ENCODE assay signal across 1 cellular context in genomic region chr1:52659356-52659755, GRCh38.
TF ChIP-seq lines count a peak whose summit lies in the region.

No MANE protein-coding gene starts in this region.

TF ChIP-seq in K562, 482 proteins besides CTCF, POLR2A, EP300 and RAD21 (continued from another document):
- no peak for TF ChIP-seq BHLHE40 (IDR thresholded peaks at IDR 0.05; ENCODE audit: low read length)
- TF ChIP-seq MEF2D (tag; conservative IDR thresholded peaks at IDR 0.05; ENCODE audit: low read depth) = no peak
- no peak for TF ChIP-seq DDX20 (tag; IDR thresholded peaks at IDR 0.05; ENCODE audit: low read depth)
- 0 out of 2 replicates have a peak, but pooled peaks have one; percentile 4 for TF ChIP-seq NFE2 (IDR thresholded peaks at IDR 0.05; ENCODE audit: low read depth)
- peak; percentile 69; the same call in 1 of the 2 replicates for TF ChIP-seq ATF3 (IDR thresholded peaks at IDR 0.05)
- no peak; the same call in 1 of the 2 replicates for TF ChIP-seq ATF3 (CRISPR knock-in tag; conservative IDR thresholded peaks at IDR 0.05)
- no peak for TF ChIP-seq ZNF668 (CRISPR knock-in tag; IDR thresholded peaks at IDR 0.05)
- TF ChIP-seq JUN (IDR thresholded peaks at IDR 0.05; ENCODE audit: borderline replicate concordance, low read depth, low read length) = peak; percentile 65; the same call in 1 of the 2 replicates
- no peak for TF ChIP-seq JUN (CRISPR knock-in tag; IDR thresholded peaks at IDR 0.05; ENCODE audit: borderline replicate concordance)
- peak; percentile 87 for TF ChIP-seq ZNF24 (IDR thresholded peaks at IDR 0.05)
- TF ChIP-seq OTX1 (CRISPR knock-in tag; IDR thresholded peaks at IDR 0.05) = no peak
- TF ChIP-seq ZNF318 (IDR thresholded peaks at IDR 0.05; ENCODE audit: borderline replicate concordance in 1 of 2, low read depth in 1 of 2) = no peak
- TF ChIP-seq RBM15 (IDR thresholded peaks at IDR 0.05; ENCODE audit: insufficient read depth, low read length) = no peak
- TF ChIP-seq SMARCB1 (IDR thresholded peaks at IDR 0.05; ENCODE audit: insufficient read length, low read depth) = no peak
- no peak for TF ChIP-seq HNRNPLL (IDR thresholded peaks at IDR 0.05; ENCODE audit: low read depth, low read length, poor library complexity, severe bottlenecking)
- TF ChIP-seq FOXJ3 (CRISPR knock-in tag; IDR thresholded peaks at IDR 0.05) = no peak
- TF ChIP-seq PHF20 (IDR thresholded peaks at IDR 0.05; ENCODE audit: partially characterized antibody) = no peak
- TF ChIP-seq STAT5B (CRISPR knock-in tag; IDR thresholded peaks at IDR 0.05) = no peak
- TF ChIP-seq FOS (IDR thresholded peaks at IDR 0.05; ENCODE audit: extremely low read depth, insufficient read length) = peak; percentile 8
- peak; percentile 79 for TF ChIP-seq FOSL1 (tag; conservative IDR thresholded peaks at IDR 0.05)
- TF ChIP-seq ARID4B (CRISPR knock-in tag; IDR thresholded peaks at IDR 0.05) = no peak
- TF ChIP-seq MECOM (CRISPR knock-in tag; IDR thresholded peaks at IDR 0.05) = no peak
- no peak for TF ChIP-seq SREBF2 (CRISPR knock-in tag; IDR thresholded peaks at IDR 0.05)
- no peak for TF ChIP-seq BRCA1 (IDR thresholded peaks at IDR 0.05)
- no peak for TF ChIP-seq BRCA1 (CRISPR knock-in tag; IDR thresholded peaks at IDR 0.05)
- TF ChIP-seq CUX1 (CRISPR knock-in tag; IDR thresholded peaks at IDR 0.05) = no peak
- TF ChIP-seq CBX2 (IDR thresholded peaks at IDR 0.05; ENCODE audit: insufficient read depth, low read length, poor library complexity, severe bottlenecking) = no peak
- TF ChIP-seq CBX3 (IDR thresholded peaks at IDR 0.05; ENCODE audit: borderline replicate concordance in 1 of 2, low read length in 2 of 2) = no peak
- no peak for TF ChIP-seq WHSC1 (IDR thresholded peaks at IDR 0.05; ENCODE audit: low read length)
- no peak for TF ChIP-seq NR2C1 (IDR thresholded peaks at IDR 0.05)
- no peak for TF ChIP-seq NR2C1 (tag; IDR thresholded peaks at IDR 0.05)
- peak; percentile 66; the same call in 1 of the 2 replicates for TF ChIP-seq JUND (IDR thresholded peaks at IDR 0.05; ENCODE audit: borderline replicate concordance, low read depth, low read length)
- TF ChIP-seq JUND (tag; IDR thresholded peaks at IDR 0.05; ENCODE audit: borderline replicate concordance, low read depth, low read length) = peak; percentile 81; the same call in 2 of the 3 replicates
